ENCODE assay signal across 12 cellular contexts in genomic region chr1:244349581-244350001, GRCh38.
A peak's percentile ranks its signal among the peaks of the same experiment; 100 is the strongest.
DNase-seq lines count a peak whose midpoint lies in the region; ATAC-seq, FAIRE-seq and TF ChIP-seq lines count a peak whose summit lies in the region.
"Had no signal": no experiment of that assay in that cellular context is flagged by ENCODE, and none has a peak within 500 bp of the region (broad histone marks: within the 10 kb centered on the region; RNA-seq: fewer than 3 reads in every experiment).

No MANE protein-coding gene starts in this region.

- H3K36me3 Mint-ChIP-seq in activated CD8-positive, alpha-beta memory T cell treated with anti-CD3 and anti-CD28 coated beads, Interleukin-2, amount 10 ng/mL, durations not matched to agents 7 days and 5 days, result no peaks in the 10 kb centered on the region

- intact Hi-C loops in stomach (cut with DNase I; ENCODE audit: low total_unique reads), result no loop called here

- H3K27me3 Mint-ChIP-seq in activated CD8-positive, alpha-beta memory T cell treated with anti-CD3 and anti-CD28 coated beads, Interleukin-2, amount 10 ng/mL, durations not matched to agents 7 days and 5 days, result peaks cover 4% of the 10 kb centered on the region

- no peak for TF ChIP-seq POLR2A in stomach (IDR thresholded peaks at IDR 0.05)

- H4K20me1 ChIP-seq in fibroblast of lung (ENCODE audit: control insufficient read depth, extremely low read depth, insufficient read depth, low read length), result no peaks in the 10 kb centered on the region

- no peak overlapping the region for H2AFZ ChIP-seq in fibroblast of lung (ENCODE audit: low read length)

- DNase-seq in activated CD8-positive, alpha-beta memory T cell treated with anti-CD3 and anti-CD28 coated beads, Interleukin-2, amount 10 ng/mL, durations not matched to agents 7 days and 5 days, result peak; percentile 38
- DNase-seq in activated CD8-positive, alpha-beta memory T cell treated with anti-CD3 and anti-CD28 coated beads, Interleukin-2, amount 50 U/mL, for 4 hours, result no peak
- DNase-seq in RWPE1 (ENCODE audit: low spot score) (no peak), fibroblast of lung (ENCODE audit: low read depth in 2 of 2) (peak in 1 of 2 donors; percentile 55), stomach (no peak), frontal cortex (ENCODE audit: low spot score in 2 of 2) (no peak), NCI-H524 treated with DMSO at 0.1 percent for 48 hours (lab: John Stamatoyannopoulos, UW) (no peak)
- no peak for DNase-seq in stimulated activated CD4-positive, alpha-beta T cell treated with anti-CD3 and anti-CD28 coated beads, Interleukin-4, amount 100 ng/mL, for 4 hours
- DNase-seq: dorsolateral prefrontal cortex, NCI-H774, upper lobe of right lung had no signal

- CTCF ChIA-PET in activated CD8-positive, alpha-beta memory T cell treated with anti-CD3 and anti-CD28 coated beads, Interleukin-2, amount 10 ng/mL, durations not matched to agents 7 days and 5 days (lab: Charles Lee), result no interaction called here
- CTCF ChIA-PET in RWPE1 (lab: Yijun Ruan, JAX), result no interaction called here

- H3K4me1 ChIP-seq in fibroblast of lung (ENCODE audit: control insufficient read depth, extremely low read depth, insufficient read depth, low read length) (peaks cover 14% of the 10 kb centered on the region), stomach (peaks cover 7 to 33% (median 19%) of the 10 kb centered on the region in 4 donors)

- H3K4me3 ChIP-seq in fibroblast of lung (replicated peaks in 1 of 4; ENCODE audit: control extremely low read depth in 1 of 4, insufficient read depth in 1 of 4, low read depth in 3 of 4, low read length in 4 of 4) (no peak overlapping the region), stomach (no peak overlapping the region)
- H3K4me3 ChIP-seq: dorsolateral prefrontal cortex, upper lobe of right lung had no signal

- H3K9me3 Mint-ChIP-seq in activated CD8-positive, alpha-beta memory T cell treated with anti-CD3 and anti-CD28 coated beads, Interleukin-2, amount 10 ng/mL, durations not matched to agents 7 days and 5 days (ENCODE audit: low read depth), result peaks cover 2% of the 10 kb centered on the region

- peak overlapping the region; percentile 75 for H3K4me2 ChIP-seq in fibroblast of lung (ENCODE audit: extremely low read depth, insufficient read depth, low read length)

- no peak overlapping the region for H3K27ac Mint-ChIP-seq in activated CD8-positive, alpha-beta memory T cell treated with anti-CD3 and anti-CD28 coated beads, Interleukin-2, amount 10 ng/mL, durations not matched to agents 7 days and 5 days

- H3K27ac ChIP-seq in RWPE1, result peak overlapping the region; percentile 60
- H3K27ac ChIP-seq in fibroblast of lung (ENCODE audit: insufficient read depth, low read length), result peak overlapping the region; percentile 68
- H3K27ac ChIP-seq in stomach, result peak overlapping the region in 3 of 5 donors; percentile 49 to 71 (median 70)
- H3K27ac ChIP-seq: dorsolateral prefrontal cortex, upper lobe of right lung had no signal

- H3K36me3 ChIP-seq in fibroblast of lung (ENCODE audit: control insufficient read depth, insufficient read depth, low read length), result no peaks in the 10 kb centered on the region
- H3K36me3 ChIP-seq in stomach, result no peaks in the 10 kb centered on the region
- H3K36me3 ChIP-seq: upper lobe of right lung had no signal

- no peaks in the 10 kb centered on the region for H3K79me2 ChIP-seq in fibroblast of lung (ENCODE audit: control insufficient read depth, insufficient read depth, low read length)

- TF ChIP-seq CTCF in RWPE1 (conservative IDR thresholded peaks at IDR 0.05; ENCODE audit: low read depth) (no peak), fibroblast of lung (conservative IDR thresholded peaks at IDR 0.05 in 1 of 2, IDR thresholded peaks at IDR 0.05 in 1 of 2; ENCODE audit: low read depth in 1 of 2, low read length in 2 of 2) (no peak), stomach (IDR thresholded peaks at IDR 0.05) (no peak)

- H3K4me3 Mint-ChIP-seq in activated CD8-positive, alpha-beta memory T cell treated with anti-CD3 and anti-CD28 coated beads, Interleukin-2, amount 10 ng/mL, durations not matched to agents 7 days and 5 days, result peak overlapping the region; percentile 17
- H3K4me3 Mint-ChIP-seq: neural crest cell had no signal

- FAIRE-seq in frontal cortex (lab: Jason Lieb, UNC), result no peak

- H3K9me3 ChIP-seq in fibroblast of lung (ENCODE audit: control insufficient read depth, insufficient read depth, low read depth, low read length), result no peaks in the 10 kb centered on the region
- H3K9me3 ChIP-seq in stomach, result no peaks in the 10 kb centered on the region
- H3K9me3 ChIP-seq: upper lobe of right lung had no signal

- H3K27me3 ChIP-seq in fibroblast of lung (ENCODE audit: control insufficient read depth, insufficient read depth, low read length) (no peaks in the 10 kb centered on the region), stomach (no peaks in the 10 kb centered on the region)
- H3K27me3 ChIP-seq: dorsolateral prefrontal cortex, upper lobe of right lung had no signal

- H3K9ac ChIP-seq in fibroblast of lung (ENCODE audit: insufficient read depth, low read length), result no peak overlapping the region

- peaks cover 27% of the 10 kb centered on the region for H3K4me1 Mint-ChIP-seq in activated CD8-positive, alpha-beta memory T cell treated with anti-CD3 and anti-CD28 coated beads, Interleukin-2, amount 10 ng/mL, durations not matched to agents 7 days and 5 days

- TF ChIP-seq EP300 in stomach (IDR thresholded peaks at IDR 0.05), result no peak

- POLR2A ChIA-PET in RWPE1 (lab: Yijun Ruan, JAX; ENCODE audit: low non-redundant PET), result no interaction called here

- ATAC-seq in activated CD8-positive, alpha-beta memory T cell treated with anti-CD3 and anti-CD28 coated beads, Interleukin-2, amount 10 ng/mL, durations not matched to agents 7 days and 5 days, result peak; percentile 21

- WGBS in stomach, 5 donors, result 40 to 72% (median 69%) methylated on average over 8 of the region's 8 CpGs
